In genomic region chr19:42498387-42498786, GRCh38 we compare ENCODE assay signal across 1 cellular context.
TF ChIP-seq lines count a peak whose summit lies in the region.

No MANE protein-coding gene starts in this region.

TF ChIP-seq in HepG2, 621 proteins besides CTCF, POLR2A, EP300 and RAD21:
- TF ChIP-seq TEAD3 (CRISPR knock-in tag; optimal IDR thresholded peaks at IDR 0.05; ENCODE audit: borderline replicate concordance): peak; percentile 54
- TF ChIP-seq BCL3 (CRISPR knock-in tag; IDR thresholded peaks at IDR 0.05): no peak
- peak; percentile 19; the same call in 1 of the 2 replicates for TF ChIP-seq RBFOX2 (IDR thresholded peaks at IDR 0.05; ENCODE audit: low read depth, low read length)
- no peak for TF ChIP-seq MAX (IDR thresholded peaks at IDR 0.05)
- TF ChIP-seq HOXA5 (CRISPR knock-in tag; IDR thresholded peaks at IDR 0.05): 0 out of 2 replicates have a peak, but pooled peaks have one; percentile 4
- no peak for TF ChIP-seq ZNF749 (CRISPR knock-in tag; IDR thresholded peaks at IDR 0.05; ENCODE audit: borderline replicate concordance)
- TF ChIP-seq ETV5 (CRISPR knock-in tag; IDR thresholded peaks at IDR 0.05; ENCODE audit: borderline replicate concordance): peak; percentile 18; the same call in 1 of the 2 replicates
- TF ChIP-seq ZNF792 (CRISPR knock-in tag; IDR thresholded peaks at IDR 0.05): no peak
- no peak for TF ChIP-seq ZNF891 (CRISPR knock-in tag; IDR thresholded peaks at IDR 0.05)
- TF ChIP-seq HNF4G (IDR thresholded peaks at IDR 0.05; ENCODE audit: borderline replicate concordance, low read depth, low read length): no peak
- TF ChIP-seq HNF4G (CRISPR knock-in tag; IDR thresholded peaks at IDR 0.05; ENCODE audit: borderline replicate concordance, low read depth): no peak
- no peak for TF ChIP-seq ZNF550 (CRISPR knock-in tag; IDR thresholded peaks at IDR 0.05; ENCODE audit: borderline replicate concordance)
- no peak for TF ChIP-seq ZNF282 (IDR thresholded peaks at IDR 0.05; ENCODE audit: partially characterized antibody)
- 0 out of 2 replicates have a peak, but pooled peaks have one; percentile 11 for TF ChIP-seq ZBTB43 (CRISPR knock-in tag; conservative IDR thresholded peaks at IDR 0.05)
- TF ChIP-seq ZNF230 (CRISPR knock-in tag; IDR thresholded peaks at IDR 0.05): no peak
- 0 out of 2 replicates have a peak, but pooled peaks have one; percentile 15 for TF ChIP-seq BRCA1 (CRISPR knock-in tag; IDR thresholded peaks at IDR 0.05)
- peak; percentile 26 for TF ChIP-seq AGO2 (optimal IDR thresholded peaks at IDR 0.05; ENCODE audit: low read depth, low read length)
- TF ChIP-seq ZNF331 (CRISPR knock-in tag; IDR thresholded peaks at IDR 0.05): 0 out of 2 replicates have a peak, but pooled peaks have one; percentile 8
- TF ChIP-seq FOXJ3 (CRISPR knock-in tag; IDR thresholded peaks at IDR 0.05; ENCODE audit: borderline replicate concordance): peak; percentile 5; the same call in 1 of the 2 replicates
- TF ChIP-seq CBX2 (IDR thresholded peaks at IDR 0.05; ENCODE audit: low read depth, low read length): no peak
- no peak for TF ChIP-seq CBX2 (CRISPR knock-in tag; IDR thresholded peaks at IDR 0.05; ENCODE audit: low read depth)
- TF ChIP-seq ZNF564 (CRISPR knock-in tag; IDR thresholded peaks at IDR 0.05): no peak
- TF ChIP-seq ASH2L (IDR thresholded peaks at IDR 0.05; ENCODE audit: insufficient read length, low read depth, low read length): no peak
- no peak for TF ChIP-seq ZFP36 (IDR thresholded peaks at IDR 0.05; ENCODE audit: borderline replicate concordance, low read depth, low read length, partially characterized antibody)
- peak; percentile 52 for TF ChIP-seq POLR2G (IDR thresholded peaks at IDR 0.05; ENCODE audit: low read depth, low read length)
- TF ChIP-seq FOSL2 (CRISPR knock-in tag; IDR thresholded peaks at IDR 0.05): no peak
- TF ChIP-seq HOMEZ (CRISPR knock-in tag; IDR thresholded peaks at IDR 0.05; ENCODE audit: low read depth): 0 out of 2 replicates have a peak, but pooled peaks have one; percentile 12
- no peak for TF ChIP-seq ZNF597 (CRISPR knock-in tag; IDR thresholded peaks at IDR 0.05)
- no peak for TF ChIP-seq ZNF770 (CRISPR knock-in tag; IDR thresholded peaks at IDR 0.05)
- TF ChIP-seq ATF7 (IDR thresholded peaks at IDR 0.05): no peak
- no peak for TF ChIP-seq ATF7 (CRISPR knock-in tag; IDR thresholded peaks at IDR 0.05)
- TF ChIP-seq ELF3 (CRISPR knock-in tag; IDR thresholded peaks at IDR 0.05): peak; percentile 40; the same call in 1 of the 2 replicates
- no peak for TF ChIP-seq TBL1XR1 (IDR thresholded peaks at IDR 0.05; ENCODE audit: borderline replicate concordance, low read length, partially characterized antibody)
- TF ChIP-seq ZMAT3 (CRISPR knock-in tag; conservative IDR thresholded peaks at IDR 0.05): no peak
- no peak for TF ChIP-seq ZNF816 (CRISPR knock-in tag; IDR thresholded peaks at IDR 0.05; ENCODE audit: borderline replicate concordance)
- 0 out of 2 replicates have a peak, but pooled peaks have one; percentile 13 for TF ChIP-seq MLX (CRISPR knock-in tag; IDR thresholded peaks at IDR 0.05)
- peak; percentile 12; the same call in 1 of the 2 replicates for TF ChIP-seq PATZ1 (CRISPR knock-in tag; IDR thresholded peaks at IDR 0.05)
- no peak for TF ChIP-seq ZNF484 (CRISPR knock-in tag; IDR thresholded peaks at IDR 0.05; ENCODE audit: borderline replicate concordance, low read depth)
- TF ChIP-seq ZC3H13 (CRISPR knock-in tag; IDR thresholded peaks at IDR 0.05): 0 out of 2 replicates have a peak, but pooled peaks have one; percentile 36
- TF ChIP-seq ZNF776 (CRISPR knock-in tag; IDR thresholded peaks at IDR 0.05): no peak
- peak; percentile 95 for TF ChIP-seq ZC3H4 (CRISPR knock-in tag; IDR thresholded peaks at IDR 0.05; ENCODE audit: borderline replicate concordance)
